9 cellular contexts compared by ENCODE assay signal in the genomic region with DNA sequence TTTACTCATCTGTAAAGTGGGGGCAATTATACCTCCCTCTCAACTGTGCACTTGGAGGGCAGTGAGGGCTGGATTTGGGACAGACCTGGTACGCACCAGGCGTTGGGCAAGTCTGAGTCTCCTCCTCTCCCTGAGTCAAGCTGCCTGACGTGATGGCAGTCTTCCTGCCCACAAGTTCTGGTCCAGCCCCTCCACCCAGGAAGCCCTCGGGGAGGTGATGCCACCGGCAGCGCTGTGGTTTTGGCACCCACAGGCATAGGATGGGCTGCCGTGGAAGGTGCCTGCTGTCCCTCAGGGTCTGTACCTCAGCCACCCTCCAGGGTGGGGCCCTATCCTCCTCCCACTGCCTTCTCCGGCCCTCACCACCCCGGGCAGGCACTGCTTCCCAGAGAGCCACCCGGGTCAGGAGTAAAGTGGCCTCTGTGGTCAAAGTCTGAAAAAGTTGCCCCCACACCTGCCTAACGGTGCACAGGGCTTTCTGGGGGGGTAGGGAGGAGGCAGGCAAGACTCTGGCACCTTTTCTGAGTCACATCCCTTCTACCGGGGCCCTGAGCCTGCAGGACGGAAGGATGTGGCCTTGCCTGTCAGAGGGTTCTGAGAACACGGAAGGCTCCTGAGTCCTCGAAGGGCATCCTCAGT. TPM values are rescaled to one million over a fixed set of nuclear protein-coding genes. Genes with fewer than 3 reads are reported as not detected.
A peak's percentile ranks its signal among the peaks of the same experiment; 100 is the strongest.
DNase-seq lines count a peak whose midpoint lies in the region; ATAC-seq and TF ChIP-seq lines count a peak whose summit lies in the region.
"Had no signal": no experiment of that assay in that cellular context is flagged by ENCODE, and none has a peak within 500 bp of the region (broad histone marks: within the 10 kb centered on the region; RNA-seq: fewer than 3 reads in every experiment).

No MANE protein-coding gene starts in this region.

- peak overlapping the region; percentile 69 for H3K4me2 ChIP-seq in PC-3 (ENCODE audit: low read length)

- H3K36me3 Mint-ChIP-seq in memory B cell = peaks cover 11% of the 10 kb centered on the region

- H3K27ac Mint-ChIP-seq in memory B cell = peak overlapping the region; percentile 78

- H3K4me3 ChIP-seq in PC-3 (ENCODE audit: low read length) = no peak overlapping the region

- H2AFZ ChIP-seq in PC-3 (ENCODE audit: low read length) = no peak overlapping the region

- no peaks in the 10 kb centered on the region for H3F3A ChIP-seq in PC-3 (ENCODE audit: low read length, unreplicated experiment)

- peak overlapping the region; percentile 97 for H3K27ac ChIP-seq in PC-3 (ENCODE audit: low read length)

- H3K36me3 ChIP-seq in PC-3 (ENCODE audit: low read depth, low read length) = no peaks in the 10 kb centered on the region

- no peaks in the 10 kb centered on the region for H4K20me1 ChIP-seq in PC-3 (ENCODE audit: low read length)

- POLR2A ChIA-PET in PC-3 (lab: Charles Lee; ENCODE audit: unreplicated experiment) = no interaction called here

- H3K27me3 Mint-ChIP-seq in memory B cell = no peaks in the 10 kb centered on the region

- peaks cover 44% of the 10 kb centered on the region for H3K4me1 Mint-ChIP-seq in memory B cell

- no peaks in the 10 kb centered on the region for H3K27me3 ChIP-seq in PC-3 (ENCODE audit: low read length)

- CTCF ChIA-PET in PC-3 (lab: Charles Lee) = no interaction called here

- intact Hi-C loops in PC-3 (cut with micrococcal nuclease) = loop anchor here (1.0 to 2.0 kb wide), 2 partner anchors 24 to 76 kb away; a partner anchor contains a TSS
- intact Hi-C loops in head of caudate nucleus (cut with DNase I) = no loop called here

- TF ChIP-seq CTCF in PC-3 (conservative IDR thresholded peaks at IDR 0.05; ENCODE audit: low read depth, low read length) (no peak), GM10266 (IDR thresholded peaks at IDR 0.05; ENCODE audit: control insufficient read depth, insufficient read depth, low read depth, missing control alignments) (no peak)

- peak overlapping the region; percentile 81 for H3K9ac ChIP-seq in PC-3 (ENCODE audit: low read length)

- no TSS peak for BruUV-seq in PC-3 (replicated peaks; lab: Mats Ljungman, UMichigan)

- peaks cover 8% of the 10 kb centered on the region; the same call in 1 of the 2 replicates for H3K79me2 ChIP-seq in PC-3 (ENCODE audit: low read length)

- peaks cover 34% of the 10 kb centered on the region for H3K4me1 ChIP-seq in PC-3 (ENCODE audit: insufficient read depth, low read length)

- no peaks in the 10 kb centered on the region for H3K9me2 ChIP-seq in PC-3 (replicated peaks; ENCODE audit: low read length)

- H3K9me3 Mint-ChIP-seq in memory B cell = no peaks in the 10 kb centered on the region

- peak; percentile 96 for DNase-seq in PC-3
- DNase-seq in activated T-cell treated with anti-CD3 and anti-CD28 coated beads for 4 hours = peak; percentile 55
- no peak for DNase-seq in memory B cell (ENCODE audit: low spot score in 2 of 2)
- peak; percentile 32 to 82 (median 70) for DNase-seq in stimulated activated naive CD4-positive, alpha-beta T cell (lab: John Stamatoyannopoulos, UW)
- DNase-seq in GM10266 (ENCODE audit: extremely low spot score) = no peak
- DNase-seq in hepatic stellate cell (ENCODE audit: low spot score) = no peak
- no peak for DNase-seq in head of caudate nucleus
- DNase-seq: NCI-H146 had no signal

- peak; percentile 80 for ATAC-seq in PC-3
- peak; percentile 69 for ATAC-seq in memory B cell (ENCODE audit: low read depth)
- no peak for ATAC-seq in HG03039 (IDR thresholded peaks at IDR 0.05; ENCODE audit: unreplicated experiment)

- H3K4me3 Mint-ChIP-seq in memory B cell = no peak overlapping the region

- H3K9me3 ChIP-seq in PC-3 (ENCODE audit: low read length) = no peaks in the 10 kb centered on the region

RNA-seq across cellular contexts. Expression of a gene that starts 6.5 kb away (rescaled TPM):
- total RNA-seq in PC-3 (2014; rRNA removed) = 0.87 TPM in 1 of 2 replicates, not detected in the other

RNA-seq across cellular contexts. Expression of a gene that starts 13.5 kb away (rescaled TPM):
- 1.3 and 4.4 TPM in 2 replicates for total RNA-seq in PC-3 (2014; rRNA removed)

RNA-seq across cellular contexts. Expression of a gene that starts 49.9 kb away (rescaled TPM):
- total RNA-seq in PC-3 (2014; rRNA removed) = not detected in 2 replicates

Comparison
In these comparisons a context has a peak if more than half of its experiments do, and no peak if none do; other contexts are left out.
1. DNase-seq: peak in PC-3 (single experiment), activated T-cell treated with anti-CD3 and anti-CD28 coated beads for 4 hours (single experiment) and stimulated activated naive CD4-positive, alpha-beta T cell (6 of 6); none in memory B cell (0 of 2), GM10266 (single experiment), hepatic stellate cell (single experiment) and head of caudate nucleus (0 of 42).